Comparison of ENCODE assay signal across 21 cellular contexts in genomic region chr9:122348288-122348777, GRCh38. TPM values are rescaled to one million over a fixed set of nuclear protein-coding genes. Genes with fewer than 3 reads are reported as not detected.
DNase-seq lines count a peak whose midpoint lies in the region; ATAC-seq, FAIRE-seq and TF ChIP-seq lines count a peak whose summit lies in the region.
"Had no signal": no experiment of that assay in that cellular context is flagged by ENCODE, and none has a peak within 500 bp of the region (broad histone marks: within the 10 kb centered on the region; RNA-seq: fewer than 3 reads in every experiment).

No MANE protein-coding gene starts in this region.

- POLR2A ChIA-PET in MCF 10A (lab: Yijun Ruan, JAX), result no interaction called here
- POLR2A ChIA-PET in HepG2 (lab: Yijun Ruan, JAX), result no interaction called here

- intact Hi-C loops in MCF 10A (cut with micrococcal nuclease) (no loop called here), breast epithelium (cut with DNase I; ENCODE audit: low total_unique reads) (no loop called here), HepG2 (cut with micrococcal nuclease; ENCODE audit: unreplicated experiment) (loop anchor here (5.0 kb wide), 1 partner anchor 81 kb away; no protein-coding TSS in a partner anchor), sigmoid colon (cut with DNase I) (loop anchor here (5.0 kb wide), 1 partner anchor 104 kb away; no protein-coding TSS in a partner anchor), prostate gland (cut with DNase I) (no loop called here)

- no TSS peak for BruUV-seq in MCF 10A (replicated peaks; lab: Mats Ljungman, UMichigan)
- no TSS peak for BruUV-seq in HepG2 (replicated peaks; lab: Mats Ljungman, UMichigan)

- no peaks in the 10 kb centered on the region for H3K9me3 ChIP-seq in breast epithelium
- no peaks in the 10 kb centered on the region for H3K9me3 ChIP-seq in SJCRH30 (replicated peaks)
- no peaks in the 10 kb centered on the region for H3K9me3 ChIP-seq in HepG2 (ENCODE audit: low read length)
- no peaks in the 10 kb centered on the region for H3K9me3 ChIP-seq in sigmoid colon
- no peaks in the 10 kb centered on the region for H3K9me3 ChIP-seq in prostate gland
- H3K9me3 ChIP-seq: thyroid gland had no signal

- TF ChIP-seq EP300 in HepG2 (IDR thresholded peaks at IDR 0.05; ENCODE audit: low read depth in 2 of 2, low read length in 2 of 2) (no peak), HepG2 (CRISPR knock-in tag; IDR thresholded peaks at IDR 0.05; ENCODE audit: borderline replicate concordance) (no peak), sigmoid colon (IDR thresholded peaks at IDR 0.05) (no peak)

- H3K4me1 ChIP-seq in breast epithelium (peaks cover 0 to 3% of the 10 kb centered on the region in 2 donors), SJCRH30 (no peaks in the 10 kb centered on the region), HepG2 (ENCODE audit: insufficient read depth, low read length) (peaks cover 28% of the 10 kb centered on the region), sigmoid colon (peaks cover 0 to 23% (median 13%) of the 10 kb centered on the region in 4 donors), prostate gland (replicated peaks) (no peaks in the 10 kb centered on the region)
- H3K4me1 ChIP-seq: foreskin keratinocyte had no signal

- H3K4me1 Mint-ChIP-seq in MCF 10A (ENCODE audit: insufficient read depth, unreplicated experiment), result no peaks in the 10 kb centered on the region

- no peak for ATAC-seq in HepG2
- ATAC-seq in HG02852 (IDR thresholded peaks at IDR 0.05; ENCODE audit: unreplicated experiment), result no peak
- ATAC-seq: foreskin keratinocyte had no signal

- H3K27ac Mint-ChIP-seq in MCF 10A (ENCODE audit: low read depth, unreplicated experiment), result peak overlapping the region; percentile 3
- H3K27ac Mint-ChIP-seq: CD4-positive, alpha-beta memory T cell; dendritic cell treated with granulocyte-macrophage colony-stimulating factor and Interleukin-4, amounts not matched to agents 40 ng/mL and 50 ng/mL, for 4 days had no signal

- H3K27me3 ChIP-seq in breast epithelium (no peaks in the 10 kb centered on the region), SJCRH30 (no peaks in the 10 kb centered on the region), HepG2 (ENCODE audit: control insufficient read depth in 1 of 2, insufficient read depth in 2 of 2, low read length in 2 of 2) (peaks cover 0 to 5% of the 10 kb centered on the region in 2 experiments; a peak in 1 of 5 replicates), sigmoid colon (no peaks in the 10 kb centered on the region), prostate gland (replicated peaks; ENCODE audit: insufficient read depth) (no peaks in the 10 kb centered on the region)
- H3K27me3 ChIP-seq: thyroid gland had no signal

- H3K9me3 Mint-ChIP-seq in MCF 10A (ENCODE audit: unreplicated experiment), result no peaks in the 10 kb centered on the region
- H3K9me3 Mint-ChIP-seq: dendritic cell treated with granulocyte-macrophage colony-stimulating factor and Interleukin-4, amounts not matched to agents 40 ng/mL and 50 ng/mL, for 4 days had no signal

- H3K9ac ChIP-seq in HepG2 (ENCODE audit: insufficient read depth, low read depth, low read length), result no peak overlapping the region
- H3K9ac ChIP-seq: KMS-11 had no signal

- H3K4me3 ChIP-seq in breast epithelium (no peak overlapping the region), SJCRH30 (peak overlapping the region; percentile 16), HepG2 (replicated peaks in 1 of 3; ENCODE audit: insufficient read depth in 1 of 3, low read depth in 2 of 3, low read length in 3 of 3) (peak overlapping the region in 1 of 3 experiments; percentile 44; a peak in 2 of 6 replicates), sigmoid colon (no peak overlapping the region), prostate gland (no peak overlapping the region)

- TF ChIP-seq CTCF in MCF 10A (IDR thresholded peaks at IDR 0.05; ENCODE audit: unreplicated experiment), result no peak
- no peak for TF ChIP-seq CTCF in breast epithelium (IDR thresholded peaks at IDR 0.05)
- TF ChIP-seq CTCF in HepG2 (CRISPR knock-in tag; IDR thresholded peaks at IDR 0.05), result no peak
- no peak for TF ChIP-seq CTCF in sigmoid colon (IDR thresholded peaks at IDR 0.05)
- TF ChIP-seq CTCF in prostate gland (IDR thresholded peaks at IDR 0.05), result no peak

- TF ChIP-seq POLR2A in breast epithelium (IDR thresholded peaks at IDR 0.05) (no peak), HepG2 (IDR thresholded peaks at IDR 0.05; ENCODE audit: insufficient read depth in 1 of 2, low read depth in 2 of 2, low read length in 2 of 2) (no peak), sigmoid colon (IDR thresholded peaks at IDR 0.05) (no peak), prostate gland (IDR thresholded peaks at IDR 0.05) (no peak)

- CTCF ChIA-PET in MCF 10A (lab: Yijun Ruan, JAX), result interaction anchor here (0.5 to 18.2 kb wide), 8 partner anchors 11 to 687 kb away, joined by 3 to 473 read pairs (median 4); no protein-coding TSS in a partner anchor
- CTCF ChIA-PET in HepG2 (lab: Yijun Ruan, JAX; ENCODE audit: low intra/inter-chr PET ratio, low total read pairs), result interaction anchor here (1.1 to 6.5 kb wide), 3 partner anchors 225 to 249 kb away, joined by 3 to 95 read pairs (median 4); no protein-coding TSS in a partner anchor

- no peak for TF ChIP-seq RAD21 in HepG2 (CRISPR knock-in tag; IDR thresholded peaks at IDR 0.05)

- H4K20me1 ChIP-seq in HepG2 (ENCODE audit: insufficient read depth, low read length), result no peaks in the 10 kb centered on the region

- in situ Hi-C loops in HepG2 (cut with HindIII; ENCODE audit: extremely low pct_ligation_motif_present, low pct_unique_long_range_greater_than_20kb), result loop anchor here (5.0 kb wide), 2 partner anchors 226 to 251 kb away; no protein-coding TSS in a partner anchor

- DNase-seq in MCF 10A (ENCODE audit: unreplicated experiment), result no peak
- no peak for DNase-seq in breast epithelium (ENCODE audit: low spot score in 2 of 2)
- peak; percentile 45 to 66 for DNase-seq in SJCRH30
- DNase-seq in HepG2 (ENCODE audit: low spot score), result no peak
- peak; percentile 25 for DNase-seq in sigmoid colon
- DNase-seq in prostate gland (ENCODE audit: low spot score), result no peak
- DNase-seq in effector CD4-positive, alpha-beta T cell, result no peak
- DNase-seq: activated CD4-positive, alpha-beta T cell treated with anti-CD3 and anti-CD28 coated beads, Interleukin-2, amount 50 U/mL, for 1 hour; CD4-positive, alpha-beta memory T cell; DND-41; foreskin keratinocyte; NCI-H1092 treated with DMSO at 0.1 percent for 48 hours; NCI-H526; stimulated activated CD4-positive, alpha-beta T cell treated with anti-CD3 and anti-CD28 coated beads, Interleukin-1b, Interleukin-23, amount 100 ng/mL, for 48 hours; stimulated activated naive CD4-positive, alpha-beta T cell; SW 1271; thyroid gland had no signal

- WGBS in HepG2 (ENCODE audit: low lambda C conversion rate), result 30% methylated on average over 10 of the region's 12 CpGs
- 55 to 74% methylated on average over 12 of the region's 12 CpGs for WGBS in sigmoid colon, 2 donors
- WGBS in prostate gland, result 76% methylated on average over 12 of the region's 12 CpGs

- H3K4me2 ChIP-seq in HepG2 (ENCODE audit: low read depth, low read length), result peak overlapping the region; percentile 96
- H3K4me2 ChIP-seq: KMS-11 had no signal

- H2AFZ ChIP-seq in HepG2 (ENCODE audit: low read length), result no peak overlapping the region

- H3K79me2 ChIP-seq in HepG2 (ENCODE audit: insufficient read depth, low read length), result no peaks in the 10 kb centered on the region

- H3K27ac ChIP-seq in breast epithelium, result peak overlapping the region in 1 of 2 donors; percentile 30
- no peak overlapping the region for H3K27ac ChIP-seq in SJCRH30
- no peak overlapping the region for H3K27ac ChIP-seq in HepG2 (ENCODE audit: extremely low read length, insufficient read depth, low read length)
- H3K27ac ChIP-seq in sigmoid colon, result no peak overlapping the region
- no peak overlapping the region for H3K27ac ChIP-seq in prostate gland
- H3K27ac ChIP-seq: foreskin keratinocyte, KMS-11, thyroid gland had no signal

- no peaks in the 10 kb centered on the region for H3K36me3 ChIP-seq in breast epithelium
- no peaks in the 10 kb centered on the region for H3K36me3 ChIP-seq in SJCRH30
- no peaks in the 10 kb centered on the region for H3K36me3 ChIP-seq in HepG2 (replicated peaks in 1 of 2; ENCODE audit: control insufficient read depth in 1 of 2, insufficient read depth in 2 of 2, low read length in 2 of 2)
- no peaks in the 10 kb centered on the region for H3K36me3 ChIP-seq in sigmoid colon
- no peaks in the 10 kb centered on the region for H3K36me3 ChIP-seq in prostate gland
- H3K36me3 ChIP-seq: thyroid gland had no signal

- no peak overlapping the region for H3K4me3 Mint-ChIP-seq in MCF 10A (ENCODE audit: unreplicated experiment)
- H3K4me3 Mint-ChIP-seq: dendritic cell treated with granulocyte-macrophage colony-stimulating factor and Interleukin-4, amounts not matched to agents 40 ng/mL and 50 ng/mL, for 4 days had no signal

- H3K36me3 Mint-ChIP-seq in MCF 10A (ENCODE audit: insufficient read depth, unreplicated experiment), result no peaks in the 10 kb centered on the region
- H3K36me3 Mint-ChIP-seq: CD4-positive, alpha-beta memory T cell had no signal

- H3K27me3 Mint-ChIP-seq in MCF 10A (ENCODE audit: insufficient read depth, unreplicated experiment), result no peaks in the 10 kb centered on the region

- no peak for FAIRE-seq in HepG2 (lab: Jason Lieb, UNC)
- FAIRE-seq: bronchial epithelial cell had no signal

RNA-seq across cellular contexts. Expression of gene PTGS1, which starts 22.5 kb away (rescaled TPM):
- total RNA-seq in MCF 10A (2022) (0.20 and 0.70 TPM in 2 replicates), breast epithelium (1 to 10 TPM; 2.6 to 8.0 (median 4.5) TPM), HepG2 (2016; rRNA removed; fragmentation: Illumina TruSeq; extraction: Trizol) (0.06 and 0.07 TPM in 2 replicates), sigmoid colon (100 to 1,000 TPM in 2 of 4 donors, 10 to 100 TPM in 2; 72.6 to 150 (median 121) TPM), prostate gland (1 to 10 TPM; 4.6 to 6.2 TPM)
- 0.85 and 1.2 TPM in 2 replicates for total RNA-seq in SJCRH30 (2014; rRNA removed; shearing (Covaris generic))
- not detected in 2 replicates for total RNA-seq in HepG2 (2016; cell fraction: cytosol; rRNA removed; fragmentation: Illumina TruSeq; extraction: Trizol; ENCODE audit: low read depth)
- total RNA-seq in HepG2 (2016; cell fraction: insoluble cytoplasmic fraction; rRNA removed; fragmentation: Illumina TruSeq; extraction: Trizol), result 0.11 TPM in 1 of 2 replicates, not detected in the other
- 0.03 TPM in 1 of 2 replicates, not detected in the other for total RNA-seq in HepG2 (2016; cell fraction: membrane; rRNA removed; fragmentation: Illumina TruSeq; extraction: Trizol)
- not detected in 2 replicates for total RNA-seq in HepG2 (2016; cell fraction: nucleus; rRNA removed; fragmentation: Illumina TruSeq; extraction: Trizol)
- polyA plus RNA-seq in HepG2 (2011; rRNA removed) (0.05 and 0.08 TPM in 2 replicates), sigmoid colon (10 to 100 TPM in 1 of 3 donors, 1 to 10 TPM in 2; 3.0 to 10.8 (median 4.2) TPM)
- polyA plus RNA-seq in HepG2 (2011; cell fraction: cytosol; rRNA removed), result 0.06 and 0.15 TPM in 2 replicates
- 0.09 and 0.10 TPM in 2 replicates for polyA plus RNA-seq in HepG2 (2011; cell fraction: nucleus; rRNA removed)
- polyA plus RNA-seq in HepG2 (2012), result 0.07 and 0.08 TPM in 2 replicates
- not detected in 2 replicates for polyA plus RNA-seq in HepG2 (2016; cell fraction: cytosol; fragmentation: Illumina TruSeq; extraction: Trizol; ENCODE audit: low read depth)
- not detected in 2 replicates for polyA plus RNA-seq in HepG2 (2016; cell fraction: insoluble cytoplasmic fraction; fragmentation: Illumina TruSeq; extraction: Trizol; ENCODE audit: low read depth)
- 0.08 TPM in 1 of 2 replicates, not detected in the other for polyA plus RNA-seq in HepG2 (2016; cell fraction: membrane; fragmentation: Illumina TruSeq; extraction: Trizol; ENCODE audit: low read depth)
- not detected in 2 replicates for polyA plus RNA-seq in HepG2 (2016; cell fraction: nucleus; fragmentation: Illumina TruSeq; extraction: Trizol; ENCODE audit: insufficient read depth, low read depth)
- 0.28 and 8.6 TPM in 2 replicates for polyA minus RNA-seq in HepG2 (2011; rRNA and poly(A)+ RNA removed; ENCODE audit: low replicate concordance)
- not detected in 2 replicates for polyA minus RNA-seq in HepG2 (2011; cell fraction: cytosol; rRNA and poly(A)+ RNA removed)
- polyA minus RNA-seq in HepG2 (2011; cell fraction: nucleus; rRNA and poly(A)+ RNA removed), result 0.12 TPM in 1 of 2 replicates, not detected in the other

Comparison
In these comparisons a context has a peak if more than half of its experiments do, and no peak if none do; other contexts are left out.
1. DNase-seq: peak in SJCRH30 (2 of 2) and sigmoid colon (single experiment); none in MCF 10A (single experiment), breast epithelium (0 of 2), HepG2 (single experiment), prostate gland (single experiment) and effector CD4-positive, alpha-beta T cell (single experiment).
2. RNA of gene PTGS1, which starts 22.5 kb away (total RNA-seq): 72.6 to 150 TPM in sigmoid colon; 4.6 to 6.2 TPM in prostate gland, 2.6 to 8.0 TPM in breast epithelium, 0.85 to 1.2 TPM in SJCRH30, 0.20 to 0.70 TPM in MCF 10A and 0.03 to 0.11 TPM in HepG2; every median in the first group is over 4 times any median in the second.
3. intact Hi-C loops: an anchor here in HepG2 (5.0 kb wide) and sigmoid colon (5.0 kb wide); none called in MCF 10A, breast epithelium and prostate gland.